ENCODE assay signal across 1 cellular context in genomic region chr1:156456625-156457465, GRCh38.
TF ChIP-seq lines count a peak whose summit lies in the region.

No MANE protein-coding gene starts in this region.

TF ChIP-seq in HepG2, 621 proteins besides CTCF, POLR2A, EP300 and RAD21 (continued from another document and continues in another):
- TF ChIP-seq ZBTB40 (IDR thresholded peaks at IDR 0.05) (no peak), ZBTB40 (CRISPR knock-in tag; IDR thresholded peaks at IDR 0.05) (0 out of 2 replicates have a peak, but pooled peaks have one; percentile 36), U2AF2 (IDR thresholded peaks at IDR 0.05; ENCODE audit: low read depth, low read length) (no peak), ZNF75D (CRISPR knock-in tag; IDR thresholded peaks at IDR 0.05; ENCODE audit: borderline replicate concordance) (no peak), POGZ (CRISPR knock-in tag; IDR thresholded peaks at IDR 0.05) (peak; percentile 6; the same call in 1 of the 2 replicates), HOXA9 (CRISPR knock-in tag; IDR thresholded peaks at IDR 0.05; ENCODE audit: borderline replicate concordance) (no peak; the same call in 1 of the 2 replicates), ATF5 (CRISPR knock-in tag; IDR thresholded peaks at IDR 0.05; ENCODE audit: low read depth) (no peak), ZNF24 (IDR thresholded peaks at IDR 0.05) (no peak), BRF2 (CRISPR knock-in tag; IDR thresholded peaks at IDR 0.05) (no peak), ZBTB8A (CRISPR knock-in tag; IDR thresholded peaks at IDR 0.05; ENCODE audit: borderline replicate concordance, low read depth) (0 out of 2 replicates have a peak, but pooled peaks have one; percentile 59), ZFP90 (CRISPR knock-in tag; IDR thresholded peaks at IDR 0.05; ENCODE audit: borderline replicate concordance) (peak; percentile 69; the same call in 1 of the 2 replicates), DMAP1 (CRISPR knock-in tag; IDR thresholded peaks at IDR 0.05) (no peak; the same call in none of the 2 replicates), RARG (CRISPR knock-in tag; IDR thresholded peaks at IDR 0.05; ENCODE audit: low read depth) (peak; percentile 74; the same call in 1 of the 2 replicates), ZNF256 (CRISPR knock-in tag; conservative IDR thresholded peaks at IDR 0.05) (no peak), CENPT (CRISPR knock-in tag; IDR thresholded peaks at IDR 0.05; ENCODE audit: low read depth) (no peak), TEF (CRISPR knock-in tag; IDR thresholded peaks at IDR 0.05) (0 out of 2 replicates have a peak, but pooled peaks have one; percentile 23), MTA3 (CRISPR knock-in tag; IDR thresholded peaks at IDR 0.05) (no peak), SIN3A (IDR thresholded peaks at IDR 0.05; ENCODE audit: borderline replicate concordance, low read depth, low read length) (no peak), SMARCC2 (IDR thresholded peaks at IDR 0.05) (no peak), ZNF792 (CRISPR knock-in tag; IDR thresholded peaks at IDR 0.05) (no peak; the same call in 1 of the 2 replicates), ZNF547 (CRISPR knock-in tag; IDR thresholded peaks at IDR 0.05) (0 out of 2 replicates have a peak, but pooled peaks have one; percentile 48), TCF7 (IDR thresholded peaks at IDR 0.05; ENCODE audit: low read depth) (no peak), SOX5 (CRISPR knock-in tag; IDR thresholded peaks at IDR 0.05; ENCODE audit: borderline replicate concordance) (peak; percentile 55; the same call in 1 of the 2 replicates), GABPB1 (CRISPR knock-in tag; IDR thresholded peaks at IDR 0.05) (peak; percentile 87), ZNF30 (CRISPR knock-in tag; IDR thresholded peaks at IDR 0.05) (0 out of 2 replicates have a peak, but pooled peaks have one; percentile 40), ZNF546 (CRISPR knock-in tag; conservative IDR thresholded peaks at IDR 0.05) (peak; percentile 29; the same call in 1 of the 2 replicates), ZNF784 (CRISPR knock-in tag; IDR thresholded peaks at IDR 0.05; ENCODE audit: borderline replicate concordance) (no peak), HNRNPLL (IDR thresholded peaks at IDR 0.05; ENCODE audit: low read depth, low read length, poor library complexity, severe bottlenecking) (peak; percentile 38), ZXDC (CRISPR knock-in tag; IDR thresholded peaks at IDR 0.05) (no peak), ZNF83 (CRISPR knock-in tag; IDR thresholded peaks at IDR 0.05; ENCODE audit: borderline replicate concordance) (no peak), ZNF362 (CRISPR knock-in tag; IDR thresholded peaks at IDR 0.05; ENCODE audit: borderline replicate concordance) (no peak), GMEB1 (CRISPR knock-in tag; IDR thresholded peaks at IDR 0.05; ENCODE audit: borderline replicate concordance) (peak; percentile 50; the same call in 1 of the 2 replicates), TCF12 (IDR thresholded peaks at IDR 0.05) (no peak), TCF12 (CRISPR knock-in tag; IDR thresholded peaks at IDR 0.05) (no peak), ZSCAN21 (CRISPR knock-in tag; IDR thresholded peaks at IDR 0.05; ENCODE audit: borderline replicate concordance) (no peak; the same call in 1 of the 2 replicates), ZBTB7A (CRISPR knock-in tag; IDR thresholded peaks at IDR 0.05) (peak; percentile 29; the same call in 1 of the 2 replicates), CSRNP1 (CRISPR knock-in tag; IDR thresholded peaks at IDR 0.05) (no peak; the same call in 1 of the 2 replicates), ZSCAN20 (CRISPR knock-in tag; IDR thresholded peaks at IDR 0.05; ENCODE audit: borderline replicate concordance) (peak; percentile 69; the same call in 1 of the 2 replicates), GATAD1 (CRISPR knock-in tag; IDR thresholded peaks at IDR 0.05) (peak; percentile 65; the same call in 1 of the 2 replicates), THAP8 (CRISPR knock-in tag; IDR thresholded peaks at IDR 0.05; ENCODE audit: borderline replicate concordance) (no peak), YEATS4 (CRISPR knock-in tag; IDR thresholded peaks at IDR 0.05; ENCODE audit: borderline replicate concordance) (peak; percentile 92)
